In genomic region chr6:158472453-158472852, GRCh38 we compare ENCODE assay signal across 23 cellular contexts.
"Had no signal": no experiment of that assay in that cellular context is flagged by ENCODE, and none has a peak within 500 bp of the region (broad histone marks: within the 10 kb centered on the region; RNA-seq: fewer than 3 reads in every experiment).

No MANE protein-coding gene starts in this region.

- DNase-seq: activated B cell treated with CpG ODN at 0.5 μM for 24 hours; activated CD4-positive, alpha-beta T cell treated with anti-CD3 and anti-CD28 coated beads, Interleukin-2, amount 50 U/mL, for 1 hour; activated CD8-positive, alpha-beta T cell treated with anti-CD3 and anti-CD28 coated beads for 36 hours; activated naive CD8-positive, alpha-beta T cell treated with anti-CD3 and anti-CD28 coated beads, Interleukin-2, amount 50 U/mL, for 24 hours; activated T-cell treated with anti-CD3 and anti-CD28 coated beads, Interleukin-2, amount 50 U/mL, for 4 hours; amygdala; effector CD8-positive, alpha-beta T cell; glutamatergic neuron; naive thymus-derived CD4-positive, alpha-beta T cell; occipital lobe; stimulated activated naive CD4-positive, alpha-beta T cell; T-helper 17 cell; T1000; tibial artery; upper lobe of right lung had no signal

- H3K9me3 Mint-ChIP-seq: activated B cell treated with CpG ODN at 0.5 μM for 24 hours; activated CD8-positive, alpha-beta T cell treated with anti-CD3 and anti-CD28 coated beads for 36 hours; activated naive CD4-positive, alpha-beta T cell treated with anti-CD3 and anti-CD28 coated beads, Interleukin-2, amount 50 U/mL, for 24 hours; activated naive CD8-positive, alpha-beta T cell treated with anti-CD3 and anti-CD28 coated beads, Interleukin-2, amount 50 U/mL, for 24 hours; activated T-cell treated with anti-CD3 and anti-CD28 coated beads, Interleukin-2, amount 50 U/mL, for 4 hours; activated T-helper 2 cell treated with anti-CD3 and anti-CD28 coated beads, Interferon-gamma antibody, Interleukin-2, Interleukin-4, amounts not matched to agents 10 μg/mL and 5 μg/mL and 100 μg/mL, durations not matched to agents 14 hours and 24 hours and 36 hours; central memory CD8-positive, alpha-beta T cell; mesothelial cell of epicardium; neural progenitor cell had no signal

- H3K4me1 ChIP-seq: parathyroid adenoma, right atrium auricular region, tibial artery, upper lobe of right lung had no signal

- H2AFZ ChIP-seq: neural progenitor cell, parathyroid adenoma had no signal

- H3K4me3 ChIP-seq: neural progenitor cell, right atrium auricular region, suprapubic skin, tibial artery, upper lobe of right lung had no signal

- H3K36me3 ChIP-seq: right atrium auricular region had no signal

- H3K9me3 ChIP-seq: right atrium auricular region, suprapubic skin, tibial artery, upper lobe of right lung had no signal

- H3K9ac ChIP-seq: neural progenitor cell, parathyroid adenoma had no signal

- H3K27me3 Mint-ChIP-seq: activated B cell treated with CpG ODN at 0.5 μM for 24 hours; activated CD8-positive, alpha-beta T cell treated with anti-CD3 and anti-CD28 coated beads for 36 hours; activated naive CD4-positive, alpha-beta T cell treated with anti-CD3 and anti-CD28 coated beads, Interleukin-2, amount 50 U/mL, for 24 hours; activated naive CD8-positive, alpha-beta T cell treated with anti-CD3 and anti-CD28 coated beads, Interleukin-2, amount 50 U/mL, for 24 hours; central memory CD8-positive, alpha-beta T cell; naive thymus-derived CD4-positive, alpha-beta T cell; T-helper 17 cell had no signal

- H3K4me2 ChIP-seq: neural progenitor cell had no signal

- H3K4me1 Mint-ChIP-seq: activated naive CD4-positive, alpha-beta T cell treated with anti-CD3 and anti-CD28 coated beads, Interleukin-2, amount 50 U/mL, for 24 hours; activated naive CD8-positive, alpha-beta T cell treated with anti-CD3 and anti-CD28 coated beads, Interleukin-2, amount 50 U/mL, for 24 hours; central memory CD8-positive, alpha-beta T cell; naive thymus-derived CD4-positive, alpha-beta T cell had no signal

- H3K27ac ChIP-seq: neural progenitor cell, parathyroid adenoma, right atrium auricular region, suprapubic skin, tibial artery, upper lobe of right lung had no signal

- H3K27me3 ChIP-seq: neural progenitor cell, right atrium auricular region, suprapubic skin, tibial artery, upper lobe of right lung had no signal

- H3K4me3 Mint-ChIP-seq: activated B cell treated with CpG ODN at 0.5 μM for 24 hours; activated CD8-positive, alpha-beta T cell treated with anti-CD3 and anti-CD28 coated beads for 36 hours; activated naive CD4-positive, alpha-beta T cell treated with anti-CD3 and anti-CD28 coated beads, Interleukin-2, amount 50 U/mL, for 24 hours; activated naive CD8-positive, alpha-beta T cell treated with anti-CD3 and anti-CD28 coated beads, Interleukin-2, amount 50 U/mL, for 24 hours; activated T-cell treated with anti-CD3 and anti-CD28 coated beads, Interleukin-2, amount 50 U/mL, for 4 hours; central memory CD8-positive, alpha-beta T cell; mesothelial cell of epicardium; naive thymus-derived CD4-positive, alpha-beta T cell; neural progenitor cell; T-helper 17 cell had no signal

- H3K27ac Mint-ChIP-seq: activated B cell treated with CpG ODN at 0.5 μM for 24 hours; activated CD8-positive, alpha-beta T cell treated with anti-CD3 and anti-CD28 coated beads for 36 hours; activated naive CD4-positive, alpha-beta T cell treated with anti-CD3 and anti-CD28 coated beads, Interleukin-2, amount 50 U/mL, for 24 hours; activated naive CD8-positive, alpha-beta T cell treated with anti-CD3 and anti-CD28 coated beads, Interleukin-2, amount 50 U/mL, for 24 hours; activated T-helper 2 cell treated with anti-CD3 and anti-CD28 coated beads, Interferon-gamma antibody, Interleukin-2, Interleukin-4, amounts not matched to agents 10 μg/mL and 5 μg/mL and 100 μg/mL, durations not matched to agents 14 hours and 24 hours and 36 hours; mesothelial cell of epicardium; naive thymus-derived CD4-positive, alpha-beta T cell; neural progenitor cell; T-helper 17 cell had no signal
